16 cellular contexts compared by ENCODE assay signal in the genomic region with DNA sequence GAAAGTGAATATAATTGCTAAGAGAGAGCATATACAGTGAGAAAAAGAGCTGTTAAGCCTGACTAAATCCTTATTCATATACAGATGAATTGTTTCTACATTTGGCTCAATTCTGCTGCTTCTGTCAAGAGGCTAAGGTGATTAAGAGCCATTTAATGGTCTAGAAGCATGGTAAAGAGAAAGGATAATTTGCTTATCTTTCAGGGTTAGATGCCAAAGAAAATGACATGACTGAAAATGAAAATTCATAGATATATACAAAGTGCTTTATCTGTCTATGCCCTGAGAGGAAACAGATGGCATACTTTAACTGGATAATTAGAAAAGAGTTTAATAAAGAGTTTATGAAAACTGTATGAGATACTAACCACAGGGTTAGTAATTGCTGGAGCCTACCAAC.
DNase-seq lines count a peak whose midpoint lies in the region; ATAC-seq lines count a peak whose summit lies in the region.
"Had no signal": no experiment of that assay in that cellular context is flagged by ENCODE, and none has a peak within 500 bp of the region (broad histone marks: within the 10 kb centered on the region; RNA-seq: fewer than 3 reads in every experiment).

No MANE protein-coding gene starts in this region.

- no peaks in the 10 kb centered on the region for H3K79me2 ChIP-seq in GM23248 (ENCODE audit: insufficient read depth)

- no peak overlapping the region for H3K27ac ChIP-seq in GM23248
- H3K27ac ChIP-seq: 22Rv1; BLaER1 treated with 17β-estradiol and CSF1 and Interleukin-3, amounts not matched to agents 10 nM and 100 nM had no signal

- in situ Hi-C loops in GM23248 (cut with MboI), result no loop called here

- H4K20me1 ChIP-seq in GM23248 (ENCODE audit: insufficient read depth), result no peaks in the 10 kb centered on the region
- H4K20me1 ChIP-seq: BLaER1 treated with 17β-estradiol and CSF1 and Interleukin-3, amounts not matched to agents 10 nM and 100 nM had no signal

- H3K9ac ChIP-seq in GM23248, result no peak overlapping the region
- H3K9ac ChIP-seq: BLaER1 treated with 17β-estradiol and CSF1 and Interleukin-3, amounts not matched to agents 10 nM and 100 nM had no signal

- no peak overlapping the region for H3K4me3 ChIP-seq in GM23248
- H3K4me3 ChIP-seq: BLaER1 treated with 17β-estradiol and CSF1 and Interleukin-3, amounts not matched to agents 10 nM and 100 nM had no signal

- H2AFZ ChIP-seq in GM23248, result no peak overlapping the region

- no peaks in the 10 kb centered on the region for H3K27me3 ChIP-seq in GM23248 (replicated peaks; ENCODE audit: insufficient read depth)
- H3K27me3 ChIP-seq: BLaER1 treated with 17β-estradiol and CSF1 and Interleukin-3, amounts not matched to agents 10 nM and 100 nM had no signal

- H3K36me3 ChIP-seq in GM23248 (ENCODE audit: low read depth), result no peaks in the 10 kb centered on the region
- H3K36me3 ChIP-seq: BLaER1 treated with 17β-estradiol and CSF1 and Interleukin-3, amounts not matched to agents 10 nM and 100 nM had no signal

- peaks cover 23% of the 10 kb centered on the region; the same call in 1 of the 2 replicates for H3F3A ChIP-seq in GM23248 (ENCODE audit: insufficient read depth)

- DNase-seq in NCI-H1092 treated with DMSO at 0.1 percent for 48 hours (lab: John Stamatoyannopoulos, UW) (peak; percentile 8), NCI-H1092 (lab: John Stamatoyannopoulos, UW) (no peak), GM23248 (peak; percentile 17), RPMI7951 (ENCODE audit: low read depth) (peak; percentile 8), fibroblast of peridontal ligament (ENCODE audit: extremely low read depth) (peak; percentile 7), DMS 273 (lab: John Stamatoyannopoulos, UW; ENCODE audit: unreplicated experiment) (no peak)
- DNase-seq: CD8-positive, alpha-beta memory T cell; DMS79 treated with DMSO at 0.1 percent for 48 hours; H7; Kasumi-1; MM.1S; NCI-H345 had no signal

- H3K4me1 ChIP-seq in GM23248 (ENCODE audit: insufficient read depth), result peaks cover 35% of the 10 kb centered on the region
- H3K4me1 ChIP-seq: BLaER1 treated with 17β-estradiol and CSF1 and Interleukin-3, amounts not matched to agents 10 nM and 100 nM had no signal

- no peaks in the 10 kb centered on the region for H3K9me3 ChIP-seq in GM23248 (ENCODE audit: low read depth)
- H3K9me3 ChIP-seq: BLaER1 treated with 17β-estradiol and CSF1 and Interleukin-3, amounts not matched to agents 10 nM and 100 nM had no signal

- H3K9me2 ChIP-seq in GM23248 (ENCODE audit: insufficient read depth), result no peaks in the 10 kb centered on the region

- no peak overlapping the region for H3K4me2 ChIP-seq in GM23248 (ENCODE audit: unreplicated experiment)
- H3K4me2 ChIP-seq: BLaER1 treated with 17β-estradiol and CSF1 and Interleukin-3, amounts not matched to agents 10 nM and 100 nM had no signal

- ATAC-seq in HG03457 (IDR thresholded peaks at IDR 0.05; ENCODE audit: unreplicated experiment) (no peak), HG02938 (IDR thresholded peaks at IDR 0.05; ENCODE audit: unreplicated experiment) (no peak)

Comparison
In these comparisons a context has a peak if more than half of its experiments do, and no peak if none do; other contexts are left out.
1. DNase-seq: peak in NCI-H1092 treated with DMSO at 0.1 percent for 48 hours (single experiment), GM23248 (single experiment), RPMI7951 (single experiment) and fibroblast of peridontal ligament (single experiment); none in NCI-H1092 (single experiment) and DMS 273 (single experiment).